ENCODE assay signal across 8 cellular contexts in genomic region chr19:1067341-1068103, GRCh38. TPM values are rescaled to one million over a fixed set of nuclear protein-coding genes. Genes with fewer than 3 reads are reported as not detected.
DNase-seq lines count a peak whose midpoint lies in the region; ATAC-seq, FAIRE-seq and TF ChIP-seq lines count a peak whose summit lies in the region.

No MANE protein-coding gene starts in this region.

- no peak for FAIRE-seq in GM19239 (lab: Jason Lieb, UNC)

- H3K4me3 Mint-ChIP-seq in GM23338: peak overlapping the region; percentile 64
- H3K4me3 Mint-ChIP-seq in stimulated activated effector memory CD8-positive, alpha-beta T cell treated with anti-CD3 and anti-CD28 coated beads, Interleukin-12 subunit alpha, Interleukin-12 subunit beta, amount 100 ng/mL, for 72 hours: peak overlapping the region; percentile 92

- H3F3A ChIP-seq in GM23338 (replicated peaks; ENCODE audit: low read depth): peaks cover 26% of the 10 kb centered on the region

- 0 out of 2 replicates have a peak, but pooled peaks cover 3% of the 10 kb centered on the region for H4K20me1 ChIP-seq in GM23338 (replicated peaks; ENCODE audit: insufficient read depth)

- ATAC-seq in GM23338: no peak
- ATAC-seq in stimulated activated effector memory CD8-positive, alpha-beta T cell treated with anti-CD3 and anti-CD28 coated beads, Interleukin-12 subunit alpha, Interleukin-12 subunit beta, amount 100 ng/mL, for 72 hours: peak; percentile 60

- 0 out of 2 replicates have a peak, but pooled peaks cover 4% of the 10 kb centered on the region for H3K79me2 ChIP-seq in GM23338 (replicated peaks; ENCODE audit: insufficient read depth)

- H3K4me1 Mint-ChIP-seq in GM23338: peaks cover 25% of the 10 kb centered on the region
- H3K4me1 Mint-ChIP-seq in stimulated activated effector memory CD8-positive, alpha-beta T cell treated with anti-CD3 and anti-CD28 coated beads, Interleukin-12 subunit alpha, Interleukin-12 subunit beta, amount 100 ng/mL, for 72 hours: peaks cover 56% of the 10 kb centered on the region

- peaks cover 8% of the 10 kb centered on the region; the same call in 1 of the 2 replicates for H3K4me1 ChIP-seq in GM23338 (ENCODE audit: insufficient read depth)

- H3K9me2 ChIP-seq in GM23338 (ENCODE audit: insufficient read depth): no peaks in the 10 kb centered on the region

- no peaks in the 10 kb centered on the region for H3K36me3 ChIP-seq in GM23338 (ENCODE audit: insufficient read depth)

- DNase-seq in AG04450 (ENCODE audit: low read depth, low spot score) (no peak), GM23338 (ENCODE audit: low spot score) (no peak), T-helper 9 cell (peak; percentile 73), fibroblast of the aortic adventitia (ENCODE audit: low read depth) (no peak), GM19239 (ENCODE audit: insufficient read length, low spot score) (no peak), kidney tubule cell (ENCODE audit: low spot score) (no peak), NCI-H146 treated with DMSO at 0.1 percent for 48 hours (lab: John Stamatoyannopoulos, UW; ENCODE audit: unreplicated experiment) (no peak)
- no peak for DNase-seq in stimulated activated effector memory CD8-positive, alpha-beta T cell treated with anti-CD3 and anti-CD28 coated beads, Interleukin-12 subunit alpha, Interleukin-12 subunit beta, amount 100 ng/mL, for 72 hours (ENCODE audit: low spot score in 2 of 2)

- H3K36me3 Mint-ChIP-seq in GM23338 (ENCODE audit: low read depth): peaks cover 5% of the 10 kb centered on the region; the same call in 1 of the 3 replicates
- H3K36me3 Mint-ChIP-seq in stimulated activated effector memory CD8-positive, alpha-beta T cell treated with anti-CD3 and anti-CD28 coated beads, Interleukin-12 subunit alpha, Interleukin-12 subunit beta, amount 100 ng/mL, for 72 hours: peaks cover 49% of the 10 kb centered on the region

- peaks cover 4% of the 10 kb centered on the region; the same call in 2 of the 3 replicates for H3K9me3 Mint-ChIP-seq in GM23338
- H3K9me3 Mint-ChIP-seq in stimulated activated effector memory CD8-positive, alpha-beta T cell treated with anti-CD3 and anti-CD28 coated beads, Interleukin-12 subunit alpha, Interleukin-12 subunit beta, amount 100 ng/mL, for 72 hours: no peaks in the 10 kb centered on the region

- peaks cover 31% of the 10 kb centered on the region for H3K27me3 ChIP-seq in AG04450 (ENCODE audit: control insufficient read depth, insufficient read depth, low read length)
- H3K27me3 ChIP-seq in GM23338 (ENCODE audit: insufficient read depth): peaks cover 19% of the 10 kb centered on the region

- H3K27me3 Mint-ChIP-seq in GM23338 (ENCODE audit: insufficient read depth, low read depth, poor library complexity): peaks cover 30% of the 10 kb centered on the region

- peaks cover 21% of the 10 kb centered on the region; the same call in 1 of the 2 replicates for H3K9me3 ChIP-seq in AG04450 (ENCODE audit: control insufficient read depth, insufficient read depth, low read length)

- H3K4me2 ChIP-seq in GM23338: peak overlapping the region; percentile 85

- H3K4me3 ChIP-seq in AG04450 (ENCODE audit: low read depth, low read length) (peak overlapping the region; percentile 32; the same call in 1 of the 2 replicates), GM23338 (peak overlapping the region; percentile 64), fibroblast of the aortic adventitia (ENCODE audit: low read depth, low read length) (peak overlapping the region; percentile 22)

- CTCF ChIA-PET in AG04450 (lab: Charles Lee): no interaction called here

- TF ChIP-seq CTCF in AG04450 (IDR thresholded peaks at IDR 0.05; ENCODE audit: low read depth, low read length): no peak
- TF ChIP-seq CTCF in GM23338 (conservative IDR thresholded peaks at IDR 0.05; ENCODE audit: low read depth in 2 of 2): no peak
- TF ChIP-seq CTCF in fibroblast of the aortic adventitia (IDR thresholded peaks at IDR 0.05; ENCODE audit: insufficient read depth, low read length): no peak

- H3K27ac ChIP-seq in AG04450 (ENCODE audit: low read depth, low read length): no peak overlapping the region
- H3K27ac ChIP-seq in GM23338 (ENCODE audit: low read depth): no peak overlapping the region

- POLR2A ChIA-PET in AG04450 (lab: Yijun Ruan, JAX): interaction anchor here (0.5 to 0.7 kb wide), 2 partner anchors 149 to 201 kb away, joined by 3 to 4 read pairs; partner anchors contain the start of gene CIRBP

- peak overlapping the region; percentile 59; the same call in 1 of the 2 replicates for H2AFZ ChIP-seq in GM23338

- H3K27ac Mint-ChIP-seq in GM23338: no peak overlapping the region
- H3K27ac Mint-ChIP-seq in stimulated activated effector memory CD8-positive, alpha-beta T cell treated with anti-CD3 and anti-CD28 coated beads, Interleukin-12 subunit alpha, Interleukin-12 subunit beta, amount 100 ng/mL, for 72 hours: peak overlapping the region; percentile 92

TF ChIP-seq in GM23338, 12 proteins besides CTCF, POLR2A, EP300 and RAD21 (continues in another document):
- TF ChIP-seq EZH2phosphoT487 (IDR thresholded peaks at IDR 0.05; ENCODE audit: unreplicated experiment) (no peak), NANOG (IDR thresholded peaks at IDR 0.05; ENCODE audit: borderline replicate concordance) (no peak), EZH2 (IDR thresholded peaks at IDR 0.05; ENCODE audit: low read depth, unreplicated experiment) (no peak), ZNF114 (CRISPR knock-in tag; IDR thresholded peaks at IDR 0.05) (no peak), STAT1 (IDR thresholded peaks at IDR 0.05; ENCODE audit: unreplicated experiment) (no peak), ZNF331 (CRISPR knock-in tag; IDR thresholded peaks at IDR 0.05; ENCODE audit: low read depth) (no peak), POLR2AphosphoS5 (IDR thresholded peaks at IDR 0.05; ENCODE audit: low read depth) (no peak), CREB1 (CRISPR knock-in tag; IDR thresholded peaks at IDR 0.05; ENCODE audit: low read depth) (no peak)

RNA-seq across cellular contexts. Expression of gene ARHGAP45, which starts 0.6 kb away (rescaled TPM):
- 0.36 and 0.60 TPM in 2 replicates for polyA plus RNA-seq in AG04450 (2011; rRNA removed)
- 0.52 and 1.1 TPM in 2 replicates for polyA minus RNA-seq in AG04450 (2011; rRNA and poly(A)+ RNA removed)
- 56.0 and 71.8 TPM in 2 replicates for total RNA-seq in GM23338 (2014; rRNA removed; shearing (Covaris generic))
- polyA plus RNA-seq in GM23338 (2016; fragmentation: Nextera tagmentation; extraction: Ambion mirVana): 24.7 and 28.3 TPM in 2 replicates
- total RNA-seq in fibroblast of the aortic adventitia (ENCODE audit: low replicate concordance): 0.18 TPM in 1 of 2 replicates, not detected in the other

RNA-seq across cellular contexts. Expression of gene ABCA7, which starts 27.6 kb away (rescaled TPM):
- polyA plus RNA-seq in AG04450 (2011; rRNA removed) (1.5 and 1.6 TPM in 2 replicates), GM23338 (2016; fragmentation: Nextera tagmentation; extraction: Ambion mirVana) (27.4 and 30.3 TPM in 2 replicates)
- 2.7 and 3.4 TPM in 2 replicates for polyA minus RNA-seq in AG04450 (2011; rRNA and poly(A)+ RNA removed)
- 18.1 and 22.2 TPM in 2 replicates for total RNA-seq in GM23338 (2014; rRNA removed; shearing (Covaris generic))
- total RNA-seq in fibroblast of the aortic adventitia (ENCODE audit: low replicate concordance): 3.5 and 21.6 TPM in 2 replicates

RNA-seq across cellular contexts. Expression of gene POLR2E, which starts 27.7 kb away (rescaled TPM):
- polyA plus RNA-seq in AG04450 (2011; rRNA removed) (140 and 172 TPM in 2 replicates), GM23338 (2016; fragmentation: Nextera tagmentation; extraction: Ambion mirVana) (254 and 286 TPM in 2 replicates)
- 200 and 274 TPM in 2 replicates for polyA minus RNA-seq in AG04450 (2011; rRNA and poly(A)+ RNA removed)
- total RNA-seq in GM23338 (2014; rRNA removed; shearing (Covaris generic)): 257 and 303 TPM in 2 replicates
- 27.7 and 91.2 TPM in 2 replicates for total RNA-seq in fibroblast of the aortic adventitia (ENCODE audit: low replicate concordance)

RNA-seq across cellular contexts. Expression of gene GPX4, which starts 36.3 kb away (rescaled TPM):
- polyA plus RNA-seq in AG04450 (2011; rRNA removed): 627 and 865 TPM in 2 replicates
- 393 and 553 TPM in 2 replicates for polyA minus RNA-seq in AG04450 (2011; rRNA and poly(A)+ RNA removed)
- total RNA-seq in GM23338 (2014; rRNA removed; shearing (Covaris generic)): 284 and 351 TPM in 2 replicates
- 543 and 573 TPM in 2 replicates for polyA plus RNA-seq in GM23338 (2016; fragmentation: Nextera tagmentation; extraction: Ambion mirVana)
- 156 and 288 TPM in 2 replicates for total RNA-seq in fibroblast of the aortic adventitia (ENCODE audit: low replicate concordance)

RNA-seq across cellular contexts. Expression of gene CNN2, which starts 41.1 kb away (rescaled TPM):
- polyA plus RNA-seq in AG04450 (2011; rRNA removed): 302 and 362 TPM in 2 replicates
- 824 and 1,249 TPM in 2 replicates for polyA minus RNA-seq in AG04450 (2011; rRNA and poly(A)+ RNA removed)
- 392 and 426 TPM in 2 replicates for total RNA-seq in GM23338 (2014; rRNA removed; shearing (Covaris generic))
- 314 and 330 TPM in 2 replicates for polyA plus RNA-seq in GM23338 (2016; fragmentation: Nextera tagmentation; extraction: Ambion mirVana)
- total RNA-seq in fibroblast of the aortic adventitia (ENCODE audit: low replicate concordance): 96.0 and 101 TPM in 2 replicates

Comparison
In these comparisons a context has a peak if more than half of its experiments do, and no peak if none do; other contexts are left out.
1. RNA of gene ARHGAP45, which starts 0.6 kb away (total RNA-seq): 56.0 to 71.8 TPM in GM23338; 0.18 TPM in fibroblast of the aortic adventitia; every median in the first group is over 10 times any median in the second.
2. Peak in every context shown above with its lines, with median percentiles within 50 percentile points of each other: H3K4me3 ChIP-seq.